ENCODE assay signal across 14 cellular contexts in genomic region chr13:79290595-79291244, GRCh38.
"Had no signal": no experiment of that assay in that cellular context is flagged by ENCODE, and none has a peak within 500 bp of the region (broad histone marks: within the 10 kb centered on the region; RNA-seq: fewer than 3 reads in every experiment).

No MANE protein-coding gene starts in this region.

- DNase-seq: activated CD4-positive, alpha-beta T cell treated with anti-CD3 and anti-CD28 coated beads, Interleukin-2, amount 50 U/mL, for 1 hour; amygdala; dermis blood vessel endothelial cell; endodermal cell; immature natural killer cell; mucosa of descending colon; naive thymus-derived CD8-positive, alpha-beta T cell; nucleus accumbens; psoas muscle; sigmoid colon; stimulated activated CD4-positive, alpha-beta T cell treated with anti-CD3 and anti-CD28 coated beads, Interleukin-2, amount 100 ng/mL, for 48 hours; stimulated activated naive CD8-positive, alpha-beta T cell treated with anti-CD3 and anti-CD28 coated beads, Interleukin-15, Interleukin-2, amounts not matched to agents 100 U/mL and 50 U/mL, for 24 hours; upper lobe of left lung had no signal

- H3K36me3 ChIP-seq: sigmoid colon, upper lobe of left lung had no signal

- H3K4me1 ChIP-seq: psoas muscle, sigmoid colon, upper lobe of left lung had no signal

- ATAC-seq: esophagus mucosa; mucosa of descending colon; naive thymus-derived CD8-positive, alpha-beta T cell; psoas muscle; stimulated activated naive CD8-positive, alpha-beta T cell treated with anti-CD3 and anti-CD28 coated beads, Interleukin-15, Interleukin-2, amounts not matched to agents 100 U/mL and 50 U/mL, for 24 hours had no signal

- H3K27ac ChIP-seq: psoas muscle, sigmoid colon, upper lobe of left lung had no signal

- H3K4me3 ChIP-seq: mucosa of descending colon, psoas muscle, sigmoid colon, upper lobe of left lung had no signal

- H3K9me3 ChIP-seq: mucosa of descending colon, psoas muscle, sigmoid colon, upper lobe of left lung had no signal

- H3K27me3 ChIP-seq: sigmoid colon, upper lobe of left lung had no signal
